ENCODE assay signal across 29 cellular contexts in the genomic region with DNA sequence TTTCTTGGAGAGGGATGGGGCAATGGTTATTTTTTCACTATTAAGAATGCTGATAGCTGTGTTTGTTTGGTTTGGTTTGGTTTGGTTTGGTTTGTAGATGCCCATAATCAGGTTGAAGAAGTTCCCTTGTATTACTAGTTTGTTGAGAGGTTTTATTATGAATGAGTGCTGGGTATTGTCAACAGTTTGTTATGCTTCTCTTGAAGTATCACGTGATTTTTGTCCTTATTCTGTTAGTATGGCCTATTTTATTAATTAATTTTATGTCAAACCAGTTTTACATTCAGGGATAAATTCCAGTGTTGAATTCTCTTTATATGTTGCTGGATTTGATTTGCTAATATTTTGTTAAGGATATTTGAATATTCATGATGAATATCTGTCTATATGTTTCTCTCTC.
"Had no signal": no experiment of that assay in that cellular context is flagged by ENCODE, and none has a peak within 500 bp of the region (broad histone marks: within the 10 kb centered on the region; RNA-seq: fewer than 3 reads in every experiment).

No MANE protein-coding gene starts in this region.

- H3K9me3 ChIP-seq: testis, thoracic aorta, thyroid gland, tibial artery, transverse colon, upper lobe of left lung, upper lobe of right lung, uterus, vagina had no signal

- DNase-seq: stimulated activated CD4-positive, alpha-beta T cell treated with anti-CD3 and anti-CD28 coated beads, Interleukin-2, amount 100 ng/mL, for 48 hours; stimulated activated CD4-positive, alpha-beta T cell treated with anti-CD3 and anti-CD28 coated beads, Interleukin-4, amount 100 ng/mL, for 1 hour; stimulated activated CD4-positive, alpha-beta T cell treated with anti-CD3 and anti-CD28 coated beads, Interleukin-4, amount 100 ng/mL, for 24 hours; stimulated activated CD4-positive, alpha-beta T cell treated with anti-CD3 and anti-CD28 coated beads, Interleukin-4, amount 100 ng/mL, for 4 hours; stimulated activated CD8-positive, alpha-beta memory T cell treated with anti-CD3 and anti-CD28 coated beads, Interleukin-4, amount 100 ng/mL, for 48 hours; stimulated activated naive B cell treated with anti-CD40 and anti-IgM and Interleukin-4, amounts not matched to agents 10 μg/mL and 1 μg/mL and 100 μg/mL, for 72 hours; stimulated activated naive CD4-positive, alpha-beta T cell; stimulated activated naive CD4-positive, alpha-beta T cell treated with Interleukin-2 at 50 U/mL for 16 hours; stimulated activated naive CD8-positive, alpha-beta T cell treated with anti-CD3 and anti-CD28 coated beads, Interleukin-15, amount 100 ng/mL, for 72 hours; stimulated activated naive CD8-positive, alpha-beta T cell treated with anti-CD3 and anti-CD28 coated beads, Interleukin-15, Interleukin-2, amounts not matched to agents 100 U/mL and 50 U/mL, for 24 hours; stomach; substantia nigra; testis; thyroid gland; tibial artery; transverse colon; trophoblast cell; upper lobe of left lung; upper lobe of right lung; uterus had no signal

- H3K4me1 Mint-ChIP-seq: stimulated activated effector memory CD8-positive, alpha-beta T cell treated with anti-CD3 and anti-CD28 coated beads, Interleukin-12 subunit alpha, Interleukin-12 subunit beta, amount 100 ng/mL, for 72 hours; stimulated activated memory B cell treated with anti-CD40 and anti-IgM and Interleukin-4, amounts not matched to agents 10 μg/mL and 1 μg/mL and 100 μg/mL, for 72 hours; stimulated activated naive B cell treated with anti-CD40 and anti-IgM and Interleukin-4, amounts not matched to agents 10 μg/mL and 1 μg/mL and 100 μg/mL, for 72 hours; stimulated activated naive CD8-positive, alpha-beta T cell treated with anti-CD3 and anti-CD28 coated beads, Interleukin-15, amount 100 ng/mL, for 72 hours had no signal

- FAIRE-seq: urothelium cell line had no signal

- ATAC-seq: stimulated activated effector memory CD8-positive, alpha-beta T cell treated with anti-CD3 and anti-CD28 coated beads, Interleukin-12 subunit alpha, Interleukin-12 subunit beta, amount 100 ng/mL, for 72 hours; stimulated activated memory B cell treated with anti-CD40 and anti-IgM and Interleukin-4, amounts not matched to agents 10 μg/mL and 1 μg/mL and 100 μg/mL, for 72 hours; stimulated activated naive B cell treated with anti-CD40 and anti-IgM and Interleukin-4, amounts not matched to agents 10 μg/mL and 1 μg/mL and 100 μg/mL, for 72 hours; stimulated activated naive CD8-positive, alpha-beta T cell treated with anti-CD3 and anti-CD28 coated beads, Interleukin-15, amount 100 ng/mL, for 72 hours; stimulated activated naive CD8-positive, alpha-beta T cell treated with anti-CD3 and anti-CD28 coated beads, Interleukin-15, Interleukin-2, amounts not matched to agents 100 U/mL and 50 U/mL, for 24 hours; upper lobe of right lung had no signal

- H3K27me3 ChIP-seq: stomach, suprapubic skin, testis, thyroid gland, tibial artery, tibial nerve, transverse colon, upper lobe of left lung, upper lobe of right lung, uterus, vagina had no signal

- H3K36me3 Mint-ChIP-seq: stimulated activated effector memory CD8-positive, alpha-beta T cell treated with anti-CD3 and anti-CD28 coated beads, Interleukin-12 subunit alpha, Interleukin-12 subunit beta, amount 100 ng/mL, for 72 hours; stimulated activated memory B cell treated with anti-CD40 and anti-IgM and Interleukin-4, amounts not matched to agents 10 μg/mL and 1 μg/mL and 100 μg/mL, for 72 hours; stimulated activated naive B cell treated with anti-CD40 and anti-IgM and Interleukin-4, amounts not matched to agents 10 μg/mL and 1 μg/mL and 100 μg/mL, for 72 hours; type B pancreatic cell had no signal

- H3K36me3 ChIP-seq: stomach, suprapubic skin, thoracic aorta, thyroid gland, tibial artery, tibial nerve, transverse colon, upper lobe of left lung, upper lobe of right lung, uterus, vagina had no signal

- H3K9me3 Mint-ChIP-seq: stimulated activated memory B cell treated with anti-CD40 and anti-IgM and Interleukin-4, amounts not matched to agents 10 μg/mL and 1 μg/mL and 100 μg/mL, for 72 hours had no signal

- H3K4me3 Mint-ChIP-seq: stimulated activated effector memory CD8-positive, alpha-beta T cell treated with anti-CD3 and anti-CD28 coated beads, Interleukin-12 subunit alpha, Interleukin-12 subunit beta, amount 100 ng/mL, for 72 hours; stimulated activated memory B cell treated with anti-CD40 and anti-IgM and Interleukin-4, amounts not matched to agents 10 μg/mL and 1 μg/mL and 100 μg/mL, for 72 hours; stimulated activated naive B cell treated with anti-CD40 and anti-IgM and Interleukin-4, amounts not matched to agents 10 μg/mL and 1 μg/mL and 100 μg/mL, for 72 hours; stimulated activated naive CD8-positive, alpha-beta T cell treated with anti-CD3 and anti-CD28 coated beads, Interleukin-15, amount 100 ng/mL, for 72 hours; stimulated activated naive CD8-positive, alpha-beta T cell treated with anti-CD3 and anti-CD28 coated beads, Interleukin-15, Interleukin-2, amounts not matched to agents 100 ng/mL and 50 ng/mL, for 24 hours; type B pancreatic cell had no signal

- H3K27me3 Mint-ChIP-seq: stimulated activated memory B cell treated with anti-CD40 and anti-IgM and Interleukin-4, amounts not matched to agents 10 μg/mL and 1 μg/mL and 100 μg/mL, for 72 hours; stimulated activated naive CD8-positive, alpha-beta T cell treated with anti-CD3 and anti-CD28 coated beads, Interleukin-15, amount 100 ng/mL, for 72 hours; stimulated activated naive CD8-positive, alpha-beta T cell treated with anti-CD3 and anti-CD28 coated beads, Interleukin-15, Interleukin-2, amounts not matched to agents 100 ng/mL and 50 ng/mL, for 24 hours; type B pancreatic cell had no signal

- H3K4me3 ChIP-seq: stomach, suprapubic skin, testis, thoracic aorta, thyroid gland, tibial artery, tibial nerve, transverse colon, upper lobe of left lung, upper lobe of right lung, uterus, vagina had no signal

- H3K4me1 ChIP-seq: stomach, suprapubic skin, testis, thyroid gland, tibial artery, tibial nerve, transverse colon, upper lobe of left lung, upper lobe of right lung, uterus, vagina had no signal

- H3K27ac Mint-ChIP-seq: stimulated activated effector memory CD8-positive, alpha-beta T cell treated with anti-CD3 and anti-CD28 coated beads, Interleukin-12 subunit alpha, Interleukin-12 subunit beta, amount 100 ng/mL, for 72 hours; stimulated activated memory B cell treated with anti-CD40 and anti-IgM and Interleukin-4, amounts not matched to agents 10 μg/mL and 1 μg/mL and 100 μg/mL, for 72 hours; stimulated activated naive B cell treated with anti-CD40 and anti-IgM and Interleukin-4, amounts not matched to agents 10 μg/mL and 1 μg/mL and 100 μg/mL, for 72 hours; stimulated activated naive CD8-positive, alpha-beta T cell treated with anti-CD3 and anti-CD28 coated beads, Interleukin-15, amount 100 ng/mL, for 72 hours; stimulated activated naive CD8-positive, alpha-beta T cell treated with anti-CD3 and anti-CD28 coated beads, Interleukin-15, Interleukin-2, amounts not matched to agents 100 ng/mL and 50 ng/mL, for 24 hours; type B pancreatic cell had no signal

- H3K27ac ChIP-seq: stomach, suprapubic skin, testis, thoracic aorta, thyroid gland, tibial artery, tibial nerve, transverse colon, upper lobe of left lung, upper lobe of right lung, uterus, vagina had no signal
